9 cellular contexts compared by ENCODE assay signal in genomic region chr11:2269601-2270321, GRCh38. TPM values are rescaled to one million over a fixed set of nuclear protein-coding genes. Genes with fewer than 3 reads are reported as not detected.
A peak's percentile ranks its signal among the peaks of the same experiment; 100 is the strongest.
DNase-seq lines count a peak whose midpoint lies in the region; ATAC-seq and TF ChIP-seq lines count a peak whose summit lies in the region.
"Had no signal": no experiment of that assay in that cellular context is flagged by ENCODE, and none has a peak within 500 bp of the region (broad histone marks: within the 10 kb centered on the region; RNA-seq: fewer than 3 reads in every experiment).

No MANE protein-coding gene starts in this region.

- H3K9me3 ChIP-seq in tibial artery: no peaks in the 10 kb centered on the region

- H3K9me3 Mint-ChIP-seq in endothelial cell (ENCODE audit: unreplicated experiment): no peaks in the 10 kb centered on the region

- H3K4me1 Mint-ChIP-seq in endothelial cell (ENCODE audit: unreplicated experiment): peaks cover 3% of the 10 kb centered on the region

- H3K4ac ChIP-seq in mesendoderm (ENCODE audit: low read depth, low read length): no peak overlapping the region

- H3K36me3 ChIP-seq in mesendoderm (ENCODE audit: control insufficient read depth, insufficient read depth, low read length): no peaks in the 10 kb centered on the region
- H3K36me3 ChIP-seq in tibial artery: no peaks in the 10 kb centered on the region

- H3K27ac Mint-ChIP-seq in endothelial cell (ENCODE audit: unreplicated experiment): no peak overlapping the region

- H3K4me1 ChIP-seq in mesendoderm (ENCODE audit: control insufficient read depth, low read depth, low read length) (no peaks in the 10 kb centered on the region), tibial artery (peaks cover 0 to 27% (median 21%) of the 10 kb centered on the region in 4 donors)

- H3K27me3 ChIP-seq in mesendoderm (ENCODE audit: insufficient read depth, low read length, poor library complexity) (peaks cover 28% of the 10 kb centered on the region), tibial artery (peaks cover 0 to 70% of the 10 kb centered on the region in 2 donors)

- H3K4me3 ChIP-seq in mesendoderm (ENCODE audit: low read length) (no peak overlapping the region), tibial artery (peak overlapping the region; percentile 39 to 53)

- WGBS in mesendoderm (ENCODE audit: extremely low coverage, insufficient coverage, low lambda C conversion rate): no CpG with 5 or more reads among the region's 104 CpGs

- H2BK5ac ChIP-seq in mesendoderm (ENCODE audit: low read length): no peak overlapping the region

- H4K5ac ChIP-seq in mesendoderm (ENCODE audit: low read length): no peak overlapping the region

- H3K56ac ChIP-seq in mesendoderm (ENCODE audit: low read length): peak overlapping the region; percentile 15

- no peak overlapping the region for H2BK15ac ChIP-seq in mesendoderm (replicated peaks; ENCODE audit: low read depth)

- H2AK5ac ChIP-seq in mesendoderm (ENCODE audit: low read length): no peak overlapping the region

- no peak overlapping the region for H3K4me3 Mint-ChIP-seq in endothelial cell (ENCODE audit: unreplicated experiment)

- H2BK120ac ChIP-seq in mesendoderm (ENCODE audit: low read depth, low read length): no peak overlapping the region

- H3K18ac ChIP-seq in mesendoderm (ENCODE audit: low read length): peak overlapping the region; percentile 15

- TF ChIP-seq CTCF in endothelial cell (IDR thresholded peaks at IDR 0.05; ENCODE audit: unreplicated experiment) (peak; percentile 11), tibial artery (IDR thresholded peaks at IDR 0.05) (no peak)

- H4K8ac ChIP-seq in mesendoderm (ENCODE audit: low read depth, low read length): no peak overlapping the region

- H3K79me1 ChIP-seq in mesendoderm (ENCODE audit: low read length): no peaks in the 10 kb centered on the region

- intact Hi-C loops in tibial artery (cut with DNase I; ENCODE audit: low total_unique reads): no loop called here

- DNase-seq in activated CD8-positive, alpha-beta memory T cell treated with anti-CD3 and anti-CD28 coated beads for 24 hours: peak; percentile 75
- no peak for DNase-seq in activated CD8-positive, alpha-beta memory T cell treated with anti-CD3 and anti-CD28 coated beads, Interleukin-2, amount 50 U/mL, for 48 hours
- peak; percentile 30 to 39 for DNase-seq in activated CD4-positive, alpha-beta T cell treated with anti-CD3 and anti-CD28 coated beads for 4 hours
- peak; percentile 61 for DNase-seq in endothelial cell (ENCODE audit: low spot score)
- DNase-seq in mesendoderm: peak; percentile 87
- DNase-seq in tibial artery: peak in 1 of 2 donors; percentile 58
- no peak for DNase-seq in KG1 (lab: John Stamatoyannopoulos, UW)

- no peaks in the 10 kb centered on the region for H3K36me3 Mint-ChIP-seq in endothelial cell (ENCODE audit: low read depth, unreplicated experiment)

- no peak for ATAC-seq in HG03175 (IDR thresholded peaks at IDR 0.05; ENCODE audit: unreplicated experiment)

- no peak overlapping the region for H3K4me2 ChIP-seq in mesendoderm (ENCODE audit: low read length)

- H3K23ac ChIP-seq in mesendoderm (ENCODE audit: low read length): no peak overlapping the region

- peaks cover 14% of the 10 kb centered on the region for H3K27me3 Mint-ChIP-seq in endothelial cell (ENCODE audit: unreplicated experiment)

- H3K9ac ChIP-seq in mesendoderm (ENCODE audit: low read length): no peak overlapping the region

- H3K27ac ChIP-seq in mesendoderm (ENCODE audit: low read depth, low read length) (no peak overlapping the region), tibial artery (no peak overlapping the region)

- no peaks in the 10 kb centered on the region for H3K79me2 ChIP-seq in mesendoderm (ENCODE audit: control insufficient read depth, insufficient read depth, low read length)

RNA-seq across cellular contexts. Expression of gene ASCL2, which starts 0.6 kb away (rescaled TPM):
- not detected for total RNA-seq in endothelial cell (ENCODE audit: unreplicated experiment)
- 0.10 TPM for polyA plus RNA-seq in mesendoderm (2013, experiment 1 of 2)
- polyA plus RNA-seq in mesendoderm (2013, experiment 2 of 2): 0.17 TPM
- total RNA-seq: Daoy had no signal

RNA-seq across cellular contexts. Expression of gene C11orf21, which starts 32.0 kb away (rescaled TPM):
- 0.13 TPM for total RNA-seq in endothelial cell (ENCODE audit: unreplicated experiment)
- not detected for polyA plus RNA-seq in mesendoderm (2013, experiment 1 of 2)
- not detected for polyA plus RNA-seq in mesendoderm (2013, experiment 2 of 2)

RNA-seq across cellular contexts. Expression of gene TSPAN32, which starts 32.1 kb away (rescaled TPM):
- total RNA-seq in endothelial cell (ENCODE audit: unreplicated experiment): 0.23 TPM
- not detected for polyA plus RNA-seq in mesendoderm (2013, experiment 1 of 2)
- polyA plus RNA-seq in mesendoderm (2013, experiment 2 of 2): not detected
- total RNA-seq: Daoy had no signal

Comparison
In these comparisons a context has a peak if more than half of its experiments do, and no peak if none do; other contexts are left out.
1. DNase-seq: peak in activated CD8-positive, alpha-beta memory T cell treated with anti-CD3 and anti-CD28 coated beads for 24 hours (single experiment), activated CD4-positive, alpha-beta T cell treated with anti-CD3 and anti-CD28 coated beads for 4 hours (2 of 2), endothelial cell (single experiment) and mesendoderm (single experiment); none in activated CD8-positive, alpha-beta memory T cell treated with anti-CD3 and anti-CD28 coated beads, Interleukin-2, amount 50 U/mL, for 48 hours (single experiment) and KG1 (single experiment).